ENCODE assay signal across 1 cellular context in genomic region chr1:25786887-25787286, GRCh38.
TF ChIP-seq lines count a peak whose summit lies in the region.

No MANE protein-coding gene starts in this region.

TF ChIP-seq in IMR-90, 13 proteins besides CTCF, POLR2A, EP300 and RAD21:
- peak; percentile 62; the same call in 1 of the 2 replicates for TF ChIP-seq FOS (IDR thresholded peaks at IDR 0.05; ENCODE audit: low read depth, low read length)
- no peak for TF ChIP-seq CEBPB (IDR thresholded peaks at IDR 0.05; ENCODE audit: low read depth, low read length)
